Comparison of ENCODE assay signal across 22 cellular contexts in genomic region chr11:121933694-121934093, GRCh38.
"Had no signal": no experiment of that assay in that cellular context is flagged by ENCODE, and none has a peak within 500 bp of the region (broad histone marks: within the 10 kb centered on the region; RNA-seq: fewer than 3 reads in every experiment).

No MANE protein-coding gene starts in this region.

- ATAC-seq: activated CD8-positive, alpha-beta T cell treated with anti-CD3 and anti-CD28 coated beads for 36 hours; left lobe of liver had no signal

- DNase-seq: activated B cell treated with CpG ODN at 0.5 μM for 24 hours; activated CD8-positive, alpha-beta T cell treated with anti-CD3 and anti-CD28 coated beads for 36 hours; activated naive CD4-positive, alpha-beta T cell treated with Interleukin-2 at 50 U/mL for 16 hours; activated naive CD8-positive, alpha-beta T cell treated with anti-CD3 and anti-CD28 coated beads, Interleukin-2, amount 10 ng/mL, durations not matched to agents 7 days and 5 days; activated T-cell treated with anti-CD3 and anti-CD28 coated beads, Interleukin-2, amount 50 U/mL, for 1 hour; cerebellar nuclear complex; effector memory CD4-positive, alpha-beta T cell; esophagus squamous epithelium; occipital lobe; posterior cingulate gyrus; stimulated activated CD4-positive, alpha-beta T cell treated with anti-CD3 and anti-CD28 coated beads, Interleukin-12 subunit alpha, Interleukin-12 subunit beta, amount 100 ng/mL, for 4 hours; stimulated activated CD4-positive, alpha-beta T cell treated with anti-CD3 and anti-CD28 coated beads, Interleukin-1b, Interleukin-23, amount 100 ng/mL, for 48 hours; stimulated activated CD8-positive, alpha-beta memory T cell treated with anti-CD3 and anti-CD28 coated beads, Interleukin-4, amount 100 ng/mL, for 48 hours; stimulated activated naive CD4-positive, alpha-beta T cell treated with Interleukin-2 at 50 U/mL for 16 hours; thyroid gland had no signal

- H3K36me3 Mint-ChIP-seq: activated naive CD8-positive, alpha-beta T cell treated with anti-CD3 and anti-CD28 coated beads, Interleukin-2, amount 10 ng/mL, durations not matched to agents 7 days and 5 days; brain had no signal

- H3K27ac ChIP-seq: esophagus squamous epithelium, thyroid gland had no signal

- H3K4me3 ChIP-seq: esophagus squamous epithelium, thyroid gland had no signal

- FAIRE-seq: endothelial cell of umbilical vein, TTC549 had no signal

- H3K9me3 Mint-ChIP-seq: activated B cell treated with CpG ODN at 0.5 μM for 24 hours; activated CD4-positive, alpha-beta T cell treated with anti-CD3 and anti-CD28 coated beads, Interleukin-2, amount 10 ng/mL, durations not matched to agents 24 days and 14 days; activated CD8-positive, alpha-beta T cell treated with anti-CD3 and anti-CD28 coated beads for 36 hours; activated naive CD8-positive, alpha-beta T cell treated with anti-CD3 and anti-CD28 coated beads, Interleukin-2, amount 10 ng/mL, durations not matched to agents 7 days and 5 days; activated T-helper 2 cell treated with anti-CD3 and anti-CD28 coated beads, Interferon-gamma antibody, Interleukin-2, Interleukin-4, amounts not matched to agents 10 μg/mL and 5 μg/mL and 100 μg/mL, durations not matched to agents 14 hours and 24 hours and 36 hours; T-helper 2 cell treated with Interferon-gamma antibody and Interleukin-4, amounts not matched to agents 5 μg/mL and 100 μg/mL, for 36 hours had no signal

- H3K27ac Mint-ChIP-seq: activated B cell treated with CpG ODN at 0.5 μM for 24 hours; activated CD4-positive, alpha-beta T cell treated with anti-CD3 and anti-CD28 coated beads, Interleukin-2, amount 10 ng/mL, durations not matched to agents 24 days and 14 days; activated CD8-positive, alpha-beta T cell treated with anti-CD3 and anti-CD28 coated beads for 36 hours; activated naive CD8-positive, alpha-beta T cell treated with anti-CD3 and anti-CD28 coated beads, Interleukin-2, amount 10 ng/mL, durations not matched to agents 7 days and 5 days; activated T-helper 2 cell treated with anti-CD3 and anti-CD28 coated beads, Interferon-gamma antibody, Interleukin-2, Interleukin-4, amounts not matched to agents 10 μg/mL and 5 μg/mL and 100 μg/mL, durations not matched to agents 14 hours and 24 hours and 36 hours; brain; T-helper 2 cell treated with Interferon-gamma antibody and Interleukin-4, amounts not matched to agents 5 μg/mL and 100 μg/mL, for 36 hours had no signal

- H3K27me3 ChIP-seq: esophagus squamous epithelium, thyroid gland had no signal

- H3K27me3 Mint-ChIP-seq: brain had no signal

- H3K36me3 ChIP-seq: esophagus squamous epithelium, thyroid gland had no signal

- H3K9me3 ChIP-seq: esophagus squamous epithelium, thyroid gland had no signal

- H3K4me1 Mint-ChIP-seq: activated B cell treated with CpG ODN at 0.5 μM for 24 hours; activated CD4-positive, alpha-beta T cell treated with anti-CD3 and anti-CD28 coated beads, Interleukin-2, amount 10 ng/mL, durations not matched to agents 24 days and 14 days; activated naive CD8-positive, alpha-beta T cell treated with anti-CD3 and anti-CD28 coated beads, Interleukin-2, amount 10 ng/mL, durations not matched to agents 7 days and 5 days had no signal

- H3K4me3 Mint-ChIP-seq: activated B cell treated with CpG ODN at 0.5 μM for 24 hours; activated CD4-positive, alpha-beta T cell treated with anti-CD3 and anti-CD28 coated beads, Interleukin-2, amount 10 ng/mL, durations not matched to agents 24 days and 14 days; activated CD8-positive, alpha-beta T cell treated with anti-CD3 and anti-CD28 coated beads for 36 hours; activated naive CD8-positive, alpha-beta T cell treated with anti-CD3 and anti-CD28 coated beads, Interleukin-2, amount 10 ng/mL, durations not matched to agents 7 days and 5 days; brain; T-helper 2 cell treated with Interferon-gamma antibody and Interleukin-4, amounts not matched to agents 5 μg/mL and 100 μg/mL, for 36 hours had no signal
